In genomic region chr12:48004941-48005749, GRCh38 we compare ENCODE assay signal across 2 cellular contexts.
TF ChIP-seq lines count a peak whose summit lies in the region.

No MANE protein-coding gene starts in this region.

TF ChIP-seq in H1, 55 proteins besides CTCF, POLR2A, EP300 and RAD21 (continues in another document):
- TF ChIP-seq YY1 (IDR thresholded peaks at IDR 0.05; ENCODE audit: low read depth, low read length) (no peak), KDM1A (IDR thresholded peaks at IDR 0.05; ENCODE audit: borderline replicate concordance, low read length) (no peak), USF2 (IDR thresholded peaks at IDR 0.05; ENCODE audit: low read length) (no peak), BCL11A (IDR thresholded peaks at IDR 0.05; ENCODE audit: low read depth in 2 of 2, low read length in 2 of 2) (no peak), EZH2 (IDR thresholded peaks at IDR 0.05; ENCODE audit: low read depth, low read length, severe bottlenecking) (peak; percentile 73), TCF12 (IDR thresholded peaks at IDR 0.05; ENCODE audit: low read depth, low read length) (no peak), MAFK (IDR thresholded peaks at IDR 0.05; ENCODE audit: low read depth, low read length) (no peak), SUZ12 (IDR thresholded peaks at IDR 0.05; ENCODE audit: low read length) (peak; percentile 86), ZNF274 (IDR thresholded peaks at IDR 0.05; ENCODE audit: borderline replicate concordance, extremely low read depth, low read length) (no peak), SP1 (IDR thresholded peaks at IDR 0.05; ENCODE audit: low read depth, low read length) (0 out of 2 replicates have a peak, but pooled peaks have one; percentile 33), GABPA (IDR thresholded peaks at IDR 0.05; ENCODE audit: borderline replicate concordance, insufficient read depth, low read length) (no peak), SIX5 (IDR thresholded peaks at IDR 0.05; ENCODE audit: low read depth, low read length) (no peak), BRCA1 (IDR thresholded peaks at IDR 0.05; ENCODE audit: low read depth, low read length) (no peak), RBBP5 (IDR thresholded peaks at IDR 0.05; ENCODE audit: borderline replicate concordance, low read depth, low read length) (peak; percentile 76), CBX5 (IDR thresholded peaks at IDR 0.05; ENCODE audit: low read depth, low read length) (no peak), MAX (IDR thresholded peaks at IDR 0.05) (no peak), RXRA (IDR thresholded peaks at IDR 0.05; ENCODE audit: insufficient read depth, low read depth, low read length) (no peak), ATF2 (IDR thresholded peaks at IDR 0.05; ENCODE audit: low read length) (no peak), HDAC6 (IDR thresholded peaks at IDR 0.05; ENCODE audit: low read depth, low read length) (no peak), RNF2 (IDR thresholded peaks at IDR 0.05; ENCODE audit: borderline replicate concordance, low read depth, low read length, missing control alignments, poor library complexity, severe bottlenecking) (peak; percentile 41), TAF1 (IDR thresholded peaks at IDR 0.05; ENCODE audit: low read depth, low read length) (no peak), GTF2F1 (IDR thresholded peaks at IDR 0.05; ENCODE audit: borderline replicate concordance, low read depth, low read length) (no peak), ATF3 (IDR thresholded peaks at IDR 0.05; ENCODE audit: insufficient read depth, low read depth, low read length) (no peak), EGR1 (IDR thresholded peaks at IDR 0.05; ENCODE audit: borderline replicate concordance, low read depth, low read length) (no peak), CHD1 (IDR thresholded peaks at IDR 0.05; ENCODE audit: low read depth, low read length) (no peak), SIN3A (conservative IDR thresholded peaks at IDR 0.05 in 1 of 2, IDR thresholded peaks at IDR 0.05 in 1 of 2; ENCODE audit: low read depth in 1 of 2, low read length in 2 of 2) (0 out of 4 replicates have a peak, but pooled peaks of 1 of the 2 experiments have one; percentile 7), NANOG (IDR thresholded peaks at IDR 0.05; ENCODE audit: insufficient read depth, low read depth, low read length, poor library complexity, severe bottlenecking) (no peak), SP2 (IDR thresholded peaks at IDR 0.05; ENCODE audit: low read length) (no peak), TBP (IDR thresholded peaks at IDR 0.05; ENCODE audit: low read depth, low read length) (no peak; the same call in 1 of the 2 replicates), CREB1 (IDR thresholded peaks at IDR 0.05) (no peak), SAP30 (IDR thresholded peaks at IDR 0.05; ENCODE audit: insufficient read depth, insufficient replicate concordance, low read length) (no peak), SP4 (IDR thresholded peaks at IDR 0.05; ENCODE audit: low read length) (no peak), JUND (IDR thresholded peaks at IDR 0.05; ENCODE audit: low read length) (no peak), BACH1 (IDR thresholded peaks at IDR 0.05; ENCODE audit: low read length) (no peak), FOSL1 (IDR thresholded peaks at IDR 0.05; ENCODE audit: insufficient read depth, low read depth, low read length) (no peak), CTBP2 (IDR thresholded peaks at IDR 0.05; ENCODE audit: borderline replicate concordance, insufficient read depth, insufficient read length, low read length) (no peak), POU5F1 (IDR thresholded peaks at IDR 0.05; ENCODE audit: low read depth, low read length) (no peak), TAF7 (optimal IDR thresholded peaks at IDR 0.05; ENCODE audit: borderline replicate concordance, low read depth, low read length) (no peak)

TF ChIP-seq in SK-N-SH treated with all-trans-retinoic acid at 6 μM for 48 hours, 23 proteins besides CTCF, POLR2A, EP300 and RAD21:
- no peak for TF ChIP-seq RARB (CRISPR knock-in tag; IDR thresholded peaks at IDR 0.05)
- TF ChIP-seq CSDC2 (CRISPR knock-in tag; IDR thresholded peaks at IDR 0.05): no peak
- TF ChIP-seq ZNF70 (CRISPR knock-in tag; IDR thresholded peaks at IDR 0.05): no peak
- no peak for TF ChIP-seq TOX (CRISPR knock-in tag; IDR thresholded peaks at IDR 0.05; ENCODE audit: borderline replicate concordance)
- no peak for TF ChIP-seq TSHZ2 (CRISPR knock-in tag; IDR thresholded peaks at IDR 0.05)
- no peak for TF ChIP-seq TCF4 (CRISPR knock-in tag; IDR thresholded peaks at IDR 0.05; ENCODE audit: borderline replicate concordance)
- no peak for TF ChIP-seq ARNTL (CRISPR knock-in tag; IDR thresholded peaks at IDR 0.05; ENCODE audit: borderline replicate concordance, low read depth)
- no peak for TF ChIP-seq CSRNP3 (CRISPR knock-in tag; IDR thresholded peaks at IDR 0.05)
